ENCODE assay signal across 8 cellular contexts in genomic region chr7:101856488-101857357, GRCh38. TPM values are rescaled to one million over a fixed set of nuclear protein-coding genes. Genes with fewer than 3 reads are reported as not detected.
DNase-seq lines count a peak whose midpoint lies in the region; ATAC-seq and TF ChIP-seq lines count a peak whose summit lies in the region.

No MANE protein-coding gene starts in this region.

- no peak overlapping the region for H2BK15ac ChIP-seq in mesendoderm (replicated peaks; ENCODE audit: low read depth)

- no peaks in the 10 kb centered on the region for H3K36me3 Mint-ChIP-seq in activated CD4-positive, alpha-beta memory T cell treated with anti-CD3 and anti-CD28 coated beads for 36 hours

- H4K8ac ChIP-seq in mesendoderm (ENCODE audit: low read depth, low read length), result no peak overlapping the region

- no peak overlapping the region for H3K4ac ChIP-seq in mesendoderm (ENCODE audit: low read depth, low read length)

- H3K36me3 ChIP-seq in mesendoderm (ENCODE audit: control insufficient read depth, insufficient read depth, low read length), result no peaks in the 10 kb centered on the region

- no CpG with 5 or more reads among the region's 32 CpGs for WGBS in mesendoderm (ENCODE audit: extremely low coverage, insufficient coverage, low lambda C conversion rate)

- H3K56ac ChIP-seq in mesendoderm (ENCODE audit: low read length), result peak overlapping the region; percentile 73

- peaks cover 93% of the 10 kb centered on the region for H3K79me2 ChIP-seq in mesendoderm (ENCODE audit: control insufficient read depth, insufficient read depth, low read length)

- peak; percentile 90 for TF ChIP-seq CTCF in 22Rv1 (IDR thresholded peaks at IDR 0.05)
- TF ChIP-seq CTCF in dorsolateral prefrontal cortex (IDR thresholded peaks at IDR 0.05 in 54 of 56, conservative IDR thresholded peaks at IDR 0.05 in 2 of 56; ENCODE audit: low read depth in 1 of 56, partially characterized antibody in 56 of 56), result peak in 15 of 56 donors; percentile 10 to 41 (median 23)

- no peaks in the 10 kb centered on the region for H3K9me3 Mint-ChIP-seq in activated CD4-positive, alpha-beta memory T cell treated with anti-CD3 and anti-CD28 coated beads for 36 hours

- intact Hi-C loops in activated CD4-positive, alpha-beta memory T cell treated with anti-CD3 and anti-CD28 coated beads for 36 hours (cut with micrococcal nuclease), result loop anchor here (1.0 kb wide), 1 partner anchor 41 kb away; no protein-coding TSS in a partner anchor
- intact Hi-C loops in dorsolateral prefrontal cortex (cut with DNase I), result no loop called here

- H3K9ac ChIP-seq in mesendoderm (ENCODE audit: low read length), result peak overlapping the region; percentile 21

- peak; percentile 44 to 73 for DNase-seq in NCI-H524 (lab: John Stamatoyannopoulos, UW)
- peak; percentile 90 for DNase-seq in activated CD4-positive, alpha-beta memory T cell treated with anti-CD3 and anti-CD28 coated beads for 36 hours
- DNase-seq in dorsolateral prefrontal cortex, result peak; percentile 24 to 85 (median 46)
- DNase-seq in mesendoderm, result peak; percentile 61
- peak; percentile 52 to 55 for DNase-seq in stimulated activated CD8-positive, alpha-beta memory T cell treated with anti-CD3 and anti-CD28 coated beads, Interleukin-15, amount 100 ng/mL, for 4 hours (ENCODE audit: low read depth in 2 of 2)

- peak overlapping the region; percentile 24 for H3K23ac ChIP-seq in mesendoderm (ENCODE audit: low read length)

- no peak overlapping the region for H2AK5ac ChIP-seq in mesendoderm (ENCODE audit: low read length)

- peaks cover 14% of the 10 kb centered on the region for H3K4me1 ChIP-seq in mesendoderm (ENCODE audit: control insufficient read depth, low read depth, low read length)

- H3K4me2 ChIP-seq in mesendoderm (ENCODE audit: low read length), result no peak overlapping the region

- H3K4me3 Mint-ChIP-seq in activated CD4-positive, alpha-beta memory T cell treated with anti-CD3 and anti-CD28 coated beads for 36 hours, result peak overlapping the region; percentile 80

- H3K4me1 Mint-ChIP-seq in activated CD4-positive, alpha-beta memory T cell treated with anti-CD3 and anti-CD28 coated beads for 36 hours (ENCODE audit: low read depth), result peaks cover 32% of the 10 kb centered on the region

- no peak overlapping the region for H3K18ac ChIP-seq in mesendoderm (ENCODE audit: low read length)

- H3K4me3 ChIP-seq in dorsolateral prefrontal cortex, result peak overlapping the region in 39 of 59 donors; percentile 1 to 48 (median 22)
- H3K4me3 ChIP-seq in mesendoderm (ENCODE audit: low read length), result no peak overlapping the region

- no peaks in the 10 kb centered on the region for H3K27me3 ChIP-seq in dorsolateral prefrontal cortex
- no peaks in the 10 kb centered on the region for H3K27me3 ChIP-seq in mesendoderm (ENCODE audit: insufficient read depth, low read length, poor library complexity)

- ATAC-seq in HG03064 (IDR thresholded peaks at IDR 0.05; ENCODE audit: low read depth, unreplicated experiment), result peak; percentile 92

- H2BK120ac ChIP-seq in mesendoderm (ENCODE audit: low read depth, low read length), result no peak overlapping the region

- H2BK5ac ChIP-seq in mesendoderm (ENCODE audit: low read length), result no peak overlapping the region

- no peaks in the 10 kb centered on the region for H3K27me3 Mint-ChIP-seq in activated CD4-positive, alpha-beta memory T cell treated with anti-CD3 and anti-CD28 coated beads for 36 hours

- H3K27ac ChIP-seq in 22Rv1 (peak overlapping the region; percentile 87), dorsolateral prefrontal cortex (peak overlapping the region in 54 of 59 donors; percentile 6 to 89 (median 66)), mesendoderm (ENCODE audit: low read depth, low read length) (no peak overlapping the region)

- peak; percentile 23 for TF ChIP-seq POLR2A in GM18526 (IDR thresholded peaks at IDR 0.05; ENCODE audit: extremely low read depth, insufficient read length)

- H3K27ac Mint-ChIP-seq in activated CD4-positive, alpha-beta memory T cell treated with anti-CD3 and anti-CD28 coated beads for 36 hours, result peak overlapping the region; percentile 93

- peaks cover 7% of the 10 kb centered on the region for H3K79me1 ChIP-seq in mesendoderm (ENCODE audit: low read length)

- H4K5ac ChIP-seq in mesendoderm (ENCODE audit: low read length), result no peak overlapping the region

- CTCF ChIA-PET in activated CD4-positive, alpha-beta memory T cell treated with anti-CD3 and anti-CD28 coated beads for 36 hours (lab: Charles Lee), result interaction anchor here (0.9 to 1.6 kb wide), 9 partner anchors 9 to 113 kb away, joined by 3 to 9 read pairs (median 3); no protein-coding TSS in a partner anchor

- POLR2A ChIA-PET in activated CD4-positive, alpha-beta memory T cell treated with anti-CD3 and anti-CD28 coated beads for 36 hours (lab: Charles Lee), result interaction anchor here (0.7 to 2.0 kb wide), 3 partner anchors 39 to 600 kb away, joined by 3 to 7 read pairs (median 4); partner anchors contain the start of genes CUX1 and PRKRIP1

RNA-seq across cellular contexts. Expression of gene CUX1, which starts 39.3 kb away (rescaled TPM):
- total RNA-seq in activated CD4-positive, alpha-beta memory T cell treated with anti-CD3 and anti-CD28 coated beads for 36 hours, result 10 to 100 TPM; 25.1 TPM
- total RNA-seq in dorsolateral prefrontal cortex, result 100 to 1,000 TPM in 9 of 120 experiments, 10 to 100 TPM in 111; 59.3 to 116 (median 82.7) TPM
- 35.0 TPM for polyA plus RNA-seq in mesendoderm (2013, experiment 1 of 2)
- 35.9 TPM for polyA plus RNA-seq in mesendoderm (2013, experiment 2 of 2)
